8 cellular contexts compared by ENCODE assay signal in the genomic region with DNA sequence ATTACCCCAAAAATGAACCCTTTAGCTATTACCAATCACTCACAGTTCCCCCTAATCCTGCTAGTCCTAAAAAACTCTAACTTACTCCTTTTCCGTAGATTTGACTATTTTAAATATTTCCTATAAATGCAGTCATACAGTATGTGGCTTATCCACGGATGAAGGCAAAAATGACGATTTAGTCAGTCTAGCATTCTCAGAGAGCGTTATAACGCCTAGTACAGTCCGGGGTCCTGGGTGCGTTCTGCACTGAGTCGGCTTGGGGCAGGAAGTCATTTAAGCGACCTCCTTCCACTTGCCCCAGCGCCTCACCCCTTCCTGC. TPM values are rescaled to one million over a fixed set of nuclear protein-coding genes. Genes with fewer than 3 reads are reported as not detected.
A peak's percentile ranks its signal among the peaks of the same experiment; 100 is the strongest.
DNase-seq lines count a peak whose midpoint lies in the region; ATAC-seq and TF ChIP-seq lines count a peak whose summit lies in the region.

No MANE protein-coding gene starts in this region.

- H3K9me3 ChIP-seq in parathyroid adenoma (ENCODE audit: control insufficient read depth, low read length), result no peaks in the 10 kb centered on the region

- H3K9me3 Mint-ChIP-seq in effector memory CD8-positive, alpha-beta T cell, result no peaks in the 10 kb centered on the region

- H2AFZ ChIP-seq in parathyroid adenoma, result peak overlapping the region; percentile 76

- no peak for TF ChIP-seq CTCF in parathyroid adenoma (IDR thresholded peaks at IDR 0.05)

- H3K36me3 ChIP-seq in parathyroid adenoma (ENCODE audit: control insufficient read depth, insufficient read depth, low read length), result no peaks in the 10 kb centered on the region

- H3K79me2 ChIP-seq in parathyroid adenoma, result peaks cover 7% of the 10 kb centered on the region

- H3K27me3 Mint-ChIP-seq in effector memory CD8-positive, alpha-beta T cell, result no peaks in the 10 kb centered on the region

- H3K4me3 ChIP-seq in parathyroid adenoma (ENCODE audit: low read depth, low read length), result peak overlapping the region; percentile 78

- no peaks in the 10 kb centered on the region for H3K27me3 ChIP-seq in parathyroid adenoma (ENCODE audit: control insufficient read depth, insufficient read depth, low read length)

- peak overlapping the region; percentile 82 to 94 for H3K4me3 Mint-ChIP-seq in effector memory CD8-positive, alpha-beta T cell

- no peaks in the 10 kb centered on the region for H3K4me1 ChIP-seq in parathyroid adenoma

- ATAC-seq in effector memory CD8-positive, alpha-beta T cell (replicated peaks), result no peak

- H3K4me2 ChIP-seq in parathyroid adenoma (ENCODE audit: low read length), result peak overlapping the region; percentile 90

- H3K9ac ChIP-seq in parathyroid adenoma, result no peak overlapping the region

- H3K27ac Mint-ChIP-seq in effector memory CD8-positive, alpha-beta T cell, result peak overlapping the region; percentile 90 to 97

- DNase-seq in NOMO-1 treated with dmso at 0.1 percent for 144 hours (lab: John Stamatoyannopoulos, UW; ENCODE audit: unreplicated experiment), result peak; percentile 97
- no peak for DNase-seq in NOMO-1 (lab: John Stamatoyannopoulos, UW; ENCODE audit: unreplicated experiment in 2 of 2)
- DNase-seq in effector memory CD8-positive, alpha-beta T cell, result no peak
- no peak for DNase-seq in H4 (ENCODE audit: low spot score)
- no peak for DNase-seq in stimulated activated CD4-positive, alpha-beta T cell treated with anti-CD3 and anti-CD28 coated beads, Interleukin-2, amount 100 ng/mL, for 24 hours
- no peak for DNase-seq in NK-92 (lab: John Stamatoyannopoulos, UW; ENCODE audit: unreplicated experiment)

- peaks cover 20% of the 10 kb centered on the region for H3K36me3 Mint-ChIP-seq in effector memory CD8-positive, alpha-beta T cell (ENCODE audit: insufficient read depth)

- peak overlapping the region; percentile 73 for H3K27ac ChIP-seq in parathyroid adenoma

- H3K4me1 Mint-ChIP-seq in effector memory CD8-positive, alpha-beta T cell (ENCODE audit: low read depth in 2 of 2), result peaks cover 23 to 34% of the 10 kb centered on the region in 2 donors

- TF ChIP-seq EP300 in Ishikawa (IDR thresholded peaks at IDR 0.05; ENCODE audit: borderline replicate concordance), result no peak

- TF ChIP-seq RAD21 in Ishikawa (IDR thresholded peaks at IDR 0.05; ENCODE audit: low read depth), result no peak

TF ChIP-seq in Ishikawa, 13 proteins besides CTCF, POLR2A, EP300 and RAD21:
- TF ChIP-seq TEAD4 (IDR thresholded peaks at IDR 0.05) (no peak), ZBTB7A (IDR thresholded peaks at IDR 0.05; ENCODE audit: low read depth) (0 out of 2 replicates have a peak, but pooled peaks have one; percentile 8), CEBPB (IDR thresholded peaks at IDR 0.05) (no peak), EGR1 (IDR thresholded peaks at IDR 0.05) (no peak), TAF1 (IDR thresholded peaks at IDR 0.05; ENCODE audit: low read depth) (no peak), USF1 (IDR thresholded peaks at IDR 0.05) (no peak), TCF12 (IDR thresholded peaks at IDR 0.05; ENCODE audit: low read depth) (no peak), CREB1 (IDR thresholded peaks at IDR 0.05; ENCODE audit: low read depth) (no peak)

RNA-seq across cellular contexts. Expression of gene ZNF383, which starts 0.5 kb away (rescaled TPM):
- 3.2 and 4.7 TPM in 2 replicates for total RNA-seq in H4 (2014; rRNA removed; shearing (Covaris generic))

RNA-seq across cellular contexts. Expression of gene ZNF585B, which starts 7.2 kb away (rescaled TPM):
- total RNA-seq in H4 (2014; rRNA removed; shearing (Covaris generic)), result 5.5 and 6.3 TPM in 2 replicates

RNA-seq across cellular contexts. Expression of gene ZNF585A, which starts 45.0 kb away (rescaled TPM):
- total RNA-seq in H4 (2014; rRNA removed; shearing (Covaris generic)), result 7.5 and 8.1 TPM in 2 replicates
